Comparison of ENCODE assay signal across 18 cellular contexts in genomic region chr10:1115262-1115955, GRCh38. TPM values are rescaled to one million over a fixed set of nuclear protein-coding genes. Genes with fewer than 3 reads are reported as not detected.
DNase-seq lines count a peak whose midpoint lies in the region; ATAC-seq and TF ChIP-seq lines count a peak whose summit lies in the region.
"Had no signal": no experiment of that assay in that cellular context is flagged by ENCODE, and none has a peak within 500 bp of the region (broad histone marks: within the 10 kb centered on the region; RNA-seq: fewer than 3 reads in every experiment).

No MANE protein-coding gene starts in this region.

- peak overlapping the region; percentile 18 for H3K27ac ChIP-seq in colonic mucosa
- H3K27ac ChIP-seq: C4-2B, epithelial cell of prostate, left ventricle myocardium inferior, upper lobe of left lung had no signal

- DNase-seq in NCI-H748 (lab: John Stamatoyannopoulos, UW; ENCODE audit: unreplicated experiment) (peak; percentile 33), NCI-H748 treated with DMSO at 0.1 percent for 48 hours (lab: John Stamatoyannopoulos, UW) (no peak), colonic mucosa (peak; percentile 42), LoVo (ENCODE audit: low spot score) (no peak)
- DNase-seq in naive thymus-derived CD8-positive, alpha-beta T cell = no peak
- DNase-seq in stimulated activated CD8-positive, alpha-beta memory T cell treated with anti-CD3 and anti-CD28 coated beads, Interleukin-4, amount 100 ng/mL, for 48 hours = no peak
- DNase-seq: activated gamma-delta T cell treated with Interleukin-2 at 50 U/mL for 16 hours, DMS79, left ventricle myocardium inferior, NCI-H1694 treated with DMSO at 0.1 percent for 48 hours, posterior cingulate gyrus, upper lobe of left lung had no signal

- no peaks in the 10 kb centered on the region for H3K27me3 ChIP-seq in colonic mucosa
- H3K27me3 ChIP-seq: upper lobe of left lung had no signal

- H3K4me3 Mint-ChIP-seq in naive thymus-derived CD8-positive, alpha-beta T cell = no peak overlapping the region

- H3K36me3 Mint-ChIP-seq in naive thymus-derived CD8-positive, alpha-beta T cell = peaks cover 4 to 80% (median 29%) of the 10 kb centered on the region in 3 donors

- H3K36me3 ChIP-seq in colonic mucosa = no peaks in the 10 kb centered on the region

- H3K9me3 ChIP-seq in colonic mucosa = no peaks in the 10 kb centered on the region
- H3K9me3 ChIP-seq: left ventricle myocardium inferior, upper lobe of left lung had no signal

- H3K4me1 Mint-ChIP-seq in naive thymus-derived CD8-positive, alpha-beta T cell = peaks cover 39 to 70% (median 59%) of the 10 kb centered on the region in 4 donors

- H3K27me3 Mint-ChIP-seq in naive thymus-derived CD8-positive, alpha-beta T cell = no peaks in the 10 kb centered on the region

- POLR2A ChIA-PET in naive thymus-derived CD8-positive, alpha-beta T cell (lab: Charles Lee) = no interaction called here

- H3K9ac ChIP-seq in colonic mucosa (ENCODE audit: low read depth in 2 of 2, low read length in 2 of 2) = no peak overlapping the region

- no peak for TF ChIP-seq CTCF in colonic mucosa (IDR thresholded peaks at IDR 0.05)

- intact Hi-C loops in colonic mucosa (cut with DNase I) = no loop called here

- peak; percentile 43 for ATAC-seq in HG02623 (IDR thresholded peaks at IDR 0.05; ENCODE audit: unreplicated experiment)
- ATAC-seq in naive thymus-derived CD8-positive, alpha-beta T cell = no peak
- ATAC-seq in GM18520 (IDR thresholded peaks at IDR 0.05; ENCODE audit: unreplicated experiment) = no peak
- ATAC-seq: Right ventricle myocardium inferior had no signal

- H3K9me3 Mint-ChIP-seq in naive thymus-derived CD8-positive, alpha-beta T cell = peaks cover 0 to 8% (median 0%) of the 10 kb centered on the region in 9 donors

- peak overlapping the region in 9 of 10 donors; percentile 15 to 88 (median 59) for H3K27ac Mint-ChIP-seq in naive thymus-derived CD8-positive, alpha-beta T cell

- H3K4me3 ChIP-seq in colonic mucosa = no peak overlapping the region
- H3K4me3 ChIP-seq: left ventricle myocardium inferior, smooth muscle cell, upper lobe of left lung had no signal

- peaks cover 7% of the 10 kb centered on the region for H3K4me1 ChIP-seq in colonic mucosa

RNA-seq across cellular contexts. Expression of gene WDR37, which starts 59.2 kb away (rescaled TPM):
- 10 to 100 TPM; 18.6 to 18.7 TPM for total RNA-seq in colonic mucosa
- total RNA-seq in naive thymus-derived CD8-positive, alpha-beta T cell = 10 to 100 TPM; 46.8 to 49.4 TPM
- 10 to 100 TPM; 15.9 to 21.6 (median 18.0) TPM for polyA plus RNA-seq in naive thymus-derived CD8-positive, alpha-beta T cell

Comparison
In these comparisons a context has a peak if more than half of its experiments do, and no peak if none do; other contexts are left out.
1. DNase-seq: peak in NCI-H748 (single experiment) and colonic mucosa (single experiment); none in NCI-H748 treated with DMSO at 0.1 percent for 48 hours (single experiment), naive thymus-derived CD8-positive, alpha-beta T cell (0 of 10), stimulated activated CD8-positive, alpha-beta memory T cell treated with anti-CD3 and anti-CD28 coated beads, Interleukin-4, amount 100 ng/mL, for 48 hours (single experiment) and LoVo (single experiment).